ENCODE assay signal across 8 cellular contexts in genomic region chr17:76354317-76354729, GRCh38. TPM values are rescaled to one million over a fixed set of nuclear protein-coding genes. Genes with fewer than 3 reads are reported as not detected.
DNase-seq lines count a peak whose midpoint lies in the region; ATAC-seq and TF ChIP-seq lines count a peak whose summit lies in the region.

No MANE protein-coding gene starts in this region.

- TF ChIP-seq CTCF in fibroblast of villous mesenchyme (IDR thresholded peaks at IDR 0.05; ENCODE audit: insufficient read depth, low read depth, low read length) (no peak), retinal pigment epithelial cell (conservative IDR thresholded peaks at IDR 0.05; ENCODE audit: low read depth, low read length) (no peak)

- no peaks in the 10 kb centered on the region for H3K9me3 ChIP-seq in SK-N-MC (ENCODE audit: low read depth, low read length)

- peak overlapping the region; percentile 96 for H3K4me3 ChIP-seq in SK-N-MC
- H3K4me3 ChIP-seq in fibroblast of villous mesenchyme (ENCODE audit: low read depth, low read length) = peak overlapping the region; percentile 86
- peak overlapping the region; percentile 82 for H3K4me3 ChIP-seq in retinal pigment epithelial cell (ENCODE audit: low read length)

- no peaks in the 10 kb centered on the region for H3K36me3 ChIP-seq in SK-N-MC (ENCODE audit: insufficient read depth, low read length)

- peak; percentile 4 for ATAC-seq in GM18868 (IDR thresholded peaks at IDR 0.05; ENCODE audit: unreplicated experiment)
- ATAC-seq in GM21526 (IDR thresholded peaks at IDR 0.05; ENCODE audit: low FRiP score, unreplicated experiment) = no peak

- peak overlapping the region; percentile 97; the same call in 1 of the 2 replicates for H3K27ac ChIP-seq in SK-N-MC

- peak overlapping the region; percentile 99 for H3K9ac ChIP-seq in SK-N-MC (ENCODE audit: insufficient read length)

- DNase-seq in SK-N-MC (ENCODE audit: low read depth, low spot score) (no peak), fibroblast of villous mesenchyme (ENCODE audit: low read depth) (no peak), retinal pigment epithelial cell (ENCODE audit: low read depth) (no peak), CD1c-positive myeloid dendritic cell (ENCODE audit: extremely low spot score) (no peak)
- no peak for DNase-seq in activated effector memory CD4-positive, alpha-beta T cell treated with Interleukin-2 at 50 U/mL for 16 hours
- DNase-seq in activated CD4-positive, alpha-beta T cell treated with anti-CD3 and anti-CD28 coated beads for 4 hours = no peak

RNA-seq across cellular contexts. Expression of gene PRPSAP1, which starts 0.6 kb away (rescaled TPM):
- 48.8 and 55.1 TPM in 2 replicates for total RNA-seq in fibroblast of villous mesenchyme

RNA-seq across cellular contexts. Expression of gene SPHK1, which starts 30.1 kb away (rescaled TPM):
- total RNA-seq in fibroblast of villous mesenchyme = 47.5 and 121 TPM in 2 replicates

RNA-seq across cellular contexts. Expression of gene QRICH2, which starts 46.2 kb away (rescaled TPM):
- total RNA-seq in fibroblast of villous mesenchyme = 2.2 and 2.6 TPM in 2 replicates
